8 cellular contexts compared by ENCODE assay signal in genomic region chr1:21175324-21175669, GRCh38. TPM values are rescaled to one million over a fixed set of nuclear protein-coding genes. Genes with fewer than 3 reads are reported as not detected.
DNase-seq lines count a peak whose midpoint lies in the region; ATAC-seq and TF ChIP-seq lines count a peak whose summit lies in the region.

No MANE protein-coding gene starts in this region.

- H3K36me3 ChIP-seq in heart right ventricle (peaks cover 0 to 13% (median 0%) of the 10 kb centered on the region in 9 donors), prostate gland (no peaks in the 10 kb centered on the region)

- peaks cover 33% of the 10 kb centered on the region for H3K36me3 Mint-ChIP-seq in activated naive CD8-positive, alpha-beta T cell treated with anti-CD3 and anti-CD28 coated beads for 36 hours

- ATAC-seq in heart right ventricle: peak in 2 of 8 donors; percentile 14 to 41
- ATAC-seq in HG03565 (IDR thresholded peaks at IDR 0.05; ENCODE audit: unreplicated experiment): no peak

- H3K4me1 Mint-ChIP-seq in activated naive CD8-positive, alpha-beta T cell treated with anti-CD3 and anti-CD28 coated beads for 36 hours: peaks cover 27% of the 10 kb centered on the region

- H3K4me1 ChIP-seq in heart right ventricle: peaks cover 3 to 45% (median 31%) of the 10 kb centered on the region in 9 donors
- no peaks in the 10 kb centered on the region for H3K4me1 ChIP-seq in prostate gland (replicated peaks)

- peak overlapping the region; percentile 86 for H3K4me3 Mint-ChIP-seq in activated naive CD8-positive, alpha-beta T cell treated with anti-CD3 and anti-CD28 coated beads for 36 hours

- H3K9me3 ChIP-seq in heart right ventricle (no peaks in the 10 kb centered on the region), prostate gland (no peaks in the 10 kb centered on the region)

- TF ChIP-seq POLR2A in prostate gland (IDR thresholded peaks at IDR 0.05): no peak

- H3K27ac ChIP-seq in heart right ventricle (peak overlapping the region; percentile 68 to 98 (median 96)), prostate gland (peak overlapping the region; percentile 79 to 82)

- WGBS in heart right ventricle, 2 donors: 2 to 3% methylated on average over 6 of the region's 6 CpGs
- WGBS in prostate gland: 1% methylated on average over 6 of the region's 6 CpGs

- H3K27me3 Mint-ChIP-seq in activated naive CD8-positive, alpha-beta T cell treated with anti-CD3 and anti-CD28 coated beads for 36 hours: no peaks in the 10 kb centered on the region

- H3K27me3 ChIP-seq in heart right ventricle (no peaks in the 10 kb centered on the region), prostate gland (replicated peaks; ENCODE audit: insufficient read depth) (no peaks in the 10 kb centered on the region)

- peak; percentile 50 for DNase-seq in NCI-H69 (lab: John Stamatoyannopoulos, UW)
- DNase-seq in activated naive CD8-positive, alpha-beta T cell treated with anti-CD3 and anti-CD28 coated beads for 36 hours: peak; percentile 21
- DNase-seq in heart right ventricle: peak in 1 of 2 donors; percentile 63
- DNase-seq in prostate gland (ENCODE audit: low spot score): peak; percentile 29
- no peak for DNase-seq in DMS153 treated with DMSO at 0.1 percent for 48 hours (lab: John Stamatoyannopoulos, UW; ENCODE audit: unreplicated experiment)
- DNase-seq in LoVo (ENCODE audit: low spot score): no peak

- no peak for TF ChIP-seq CTCF in heart right ventricle (IDR thresholded peaks at IDR 0.05)
- TF ChIP-seq CTCF in prostate gland (IDR thresholded peaks at IDR 0.05): no peak

- intact Hi-C loops in heart right ventricle (cut with DNase I): loop anchor here in 2 of 10 donors (5.0 to 10.0 kb wide), 2 partner anchors 90 to 188 kb away; no protein-coding TSS in a partner anchor
- intact Hi-C loops in prostate gland (cut with DNase I): loop anchor here (5.0 kb wide), 1 partner anchor 388 kb away; the partner anchor contains the start of gene HP1BP3

- no peaks in the 10 kb centered on the region for H3K9me3 Mint-ChIP-seq in activated naive CD8-positive, alpha-beta T cell treated with anti-CD3 and anti-CD28 coated beads for 36 hours

- peak overlapping the region; percentile 91 for H3K27ac Mint-ChIP-seq in activated naive CD8-positive, alpha-beta T cell treated with anti-CD3 and anti-CD28 coated beads for 36 hours

- H3K4me3 ChIP-seq in GM08714 (ENCODE audit: low read length): peak overlapping the region; percentile 95
- peak overlapping the region; percentile 75 to 98 (median 92) for H3K4me3 ChIP-seq in heart right ventricle
- peak overlapping the region; percentile 66 to 79 for H3K4me3 ChIP-seq in prostate gland

RNA-seq across cellular contexts. Expression of gene EIF4G3, which starts 1.4 kb away (rescaled TPM):
- 10 to 100 TPM; 51.1 to 55.9 TPM for total RNA-seq in activated naive CD8-positive, alpha-beta T cell treated with anti-CD3 and anti-CD28 coated beads for 36 hours
- total RNA-seq in heart right ventricle: 10 to 100 TPM; 30.9 to 50.2 (median 37.2) TPM
- 10 to 100 TPM; 13.3 to 22.5 TPM for polyA plus RNA-seq in heart right ventricle
- total RNA-seq in prostate gland: 10 to 100 TPM; 28.3 to 81.1 TPM

Comparison
In these comparisons a context has a peak if more than half of its experiments do, and no peak if none do; other contexts are left out.
1. DNase-seq: peak in NCI-H69 (single experiment), activated naive CD8-positive, alpha-beta T cell treated with anti-CD3 and anti-CD28 coated beads for 36 hours (single experiment) and prostate gland (single experiment); none in DMS153 treated with DMSO at 0.1 percent for 48 hours (single experiment) and LoVo (single experiment).
2. Peak in every context shown above with its lines, with median percentiles within 50 percentile points of each other: H3K4me3 ChIP-seq.